ENCODE assay signal across 1 cellular context in the genomic region with DNA sequence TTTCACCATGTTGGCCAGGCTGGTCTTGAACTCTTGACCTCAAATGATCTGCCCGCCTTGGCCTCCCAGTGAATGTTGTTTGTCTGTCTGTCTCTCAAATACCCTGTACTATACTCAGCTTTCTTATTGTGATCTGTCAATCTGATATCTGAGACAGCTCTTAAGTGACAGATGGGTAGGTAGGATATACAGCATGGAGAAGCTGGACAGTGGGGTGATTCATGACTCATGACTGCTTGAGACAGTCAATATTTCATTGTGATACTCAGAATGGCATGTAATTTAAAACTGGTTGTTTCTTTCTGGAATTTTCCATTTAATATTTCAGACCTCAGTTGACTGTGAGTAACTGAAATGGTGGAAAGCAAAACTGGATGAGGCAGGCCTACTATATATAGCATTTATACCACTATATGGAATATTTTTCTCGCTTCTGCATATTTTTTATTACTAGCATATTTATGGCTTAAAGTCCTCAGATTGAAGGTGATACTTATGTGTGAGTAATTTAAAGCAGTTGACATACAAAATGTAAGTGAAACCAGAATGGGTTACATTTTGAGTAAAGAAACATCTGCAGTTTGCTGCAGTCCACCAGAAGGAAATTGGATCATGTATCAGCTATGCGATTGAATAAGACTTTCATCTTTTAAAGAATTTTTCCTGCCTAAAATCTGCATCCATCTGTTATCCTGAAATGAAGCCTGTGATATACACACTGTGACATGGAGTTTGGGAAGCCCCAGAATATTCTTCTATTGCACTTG.
TF ChIP-seq lines count a peak whose summit lies in the region.

No MANE protein-coding gene starts in this region.

TF ChIP-seq in GM12878, 131 proteins besides CTCF, POLR2A, EP300 and RAD21 (continued from another document):
- TF ChIP-seq CREM (IDR thresholded peaks at IDR 0.05; ENCODE audit: low read depth) (0 out of 2 replicates have a peak, but pooled peaks have one; percentile 11), SUZ12 (IDR thresholded peaks at IDR 0.05; ENCODE audit: unreplicated experiment) (no peak), JUND (IDR thresholded peaks at IDR 0.05; ENCODE audit: low read depth, low read length) (no peak), IRF4 (IDR thresholded peaks at IDR 0.05; ENCODE audit: low read depth, low read length) (peak; percentile 45; the same call in 1 of the 2 replicates), RUNX3 (IDR thresholded peaks at IDR 0.05; ENCODE audit: low read length) (peak; percentile 56; the same call in 1 of the 2 replicates), JUNB (IDR thresholded peaks at IDR 0.05) (peak; percentile 89), NRF1 (conservative IDR thresholded peaks at IDR 0.05; ENCODE audit: low read depth, low read length) (no peak), ESRRA (IDR thresholded peaks at IDR 0.05; ENCODE audit: low read length) (no peak), SPI1 (IDR thresholded peaks at IDR 0.05; ENCODE audit: borderline replicate concordance, insufficient read depth, low read depth, low read length) (no peak), FOXM1 (IDR thresholded peaks at IDR 0.05; ENCODE audit: low read depth, low read length) (peak; percentile 27; the same call in 1 of the 2 replicates), CBFB (IDR thresholded peaks at IDR 0.05; ENCODE audit: low read depth) (no peak), IKZF2 (IDR thresholded peaks at IDR 0.05) (0 out of 4 replicates have a peak, but pooled peaks of 1 of the 2 experiments have one; percentile 10), NFIC (IDR thresholded peaks at IDR 0.05; ENCODE audit: low read depth, low read length) (peak; percentile 79), HCFC1 (IDR thresholded peaks at IDR 0.05; ENCODE audit: low read length) (no peak), EED (IDR thresholded peaks at IDR 0.05; ENCODE audit: low read depth) (0 out of 2 replicates have a peak, but pooled peaks have one; percentile 32)
- TF ChIP-seq, protein P1, sequence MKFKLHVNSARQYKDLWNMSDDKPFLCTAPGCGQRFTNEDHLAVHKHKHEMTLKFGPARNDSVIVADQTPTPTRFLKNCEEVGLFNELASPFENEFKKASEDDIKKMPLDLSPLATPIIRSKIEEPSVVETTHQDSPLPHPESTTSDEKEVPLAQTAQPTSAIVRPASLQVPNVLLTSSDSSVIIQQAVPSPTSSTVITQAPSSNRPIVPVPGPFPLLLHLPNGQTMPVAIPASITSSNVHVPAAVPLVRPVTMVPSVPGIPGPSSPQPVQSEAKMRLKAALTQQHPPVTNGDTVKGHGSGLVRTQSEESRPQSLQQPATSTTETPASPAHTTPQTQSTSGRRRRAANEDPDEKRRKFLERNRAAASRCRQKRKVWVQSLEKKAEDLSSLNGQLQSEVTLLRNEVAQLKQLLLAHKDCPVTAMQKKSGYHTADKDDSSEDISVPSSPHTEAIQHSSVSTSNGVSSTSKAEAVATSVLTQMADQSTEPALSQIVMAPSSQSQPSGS (IDR thresholded peaks at IDR 0.05; ENCODE audit: low read length): peak; percentile 57
